Comparison of ENCODE assay signal across 22 cellular contexts in the genomic region with DNA sequence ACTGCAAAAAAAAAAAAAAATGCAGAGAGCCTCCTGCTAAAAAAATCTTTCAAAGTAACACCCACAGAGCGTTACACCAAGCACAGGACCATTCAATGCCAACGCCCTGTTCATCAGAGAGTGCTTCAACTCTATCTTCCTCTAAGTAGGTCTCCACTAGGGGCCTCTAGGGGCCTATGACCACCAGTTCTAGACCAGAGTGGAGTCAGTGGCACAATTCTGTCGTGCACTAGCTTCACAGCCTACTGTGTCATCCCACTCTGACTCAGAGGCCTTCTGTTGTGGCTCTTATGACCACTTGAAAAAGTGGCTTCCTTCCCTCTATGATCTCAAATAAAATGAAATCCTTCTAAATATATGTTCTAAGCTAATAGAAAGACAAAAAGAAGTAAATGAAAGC.
"Had no signal": no experiment of that assay in that cellular context is flagged by ENCODE, and none has a peak within 500 bp of the region (broad histone marks: within the 10 kb centered on the region; RNA-seq: fewer than 3 reads in every experiment).

No MANE protein-coding gene starts in this region.

- H3K27ac ChIP-seq: left lung, thoracic aorta, vagina had no signal

- H3K4me3 ChIP-seq: left lung, smooth muscle cell, thoracic aorta, vagina had no signal

- H3K4me2 ChIP-seq: smooth muscle cell had no signal

- H3K27ac Mint-ChIP-seq: activated CD4-positive, alpha-beta memory T cell treated with anti-CD3 and anti-CD28 coated beads for 36 hours; activated naive CD4-positive, alpha-beta T cell treated with anti-CD3 and anti-CD28 coated beads for 36 hours; brain; natural killer cell; stimulated activated naive B cell treated with anti-CD40 and anti-IgM and Interleukin-4, amounts not matched to agents 10 μg/mL and 1 μg/mL and 100 μg/mL, for 72 hours; T-cell; type B pancreatic cell had no signal

- H3K27me3 Mint-ChIP-seq: type B pancreatic cell had no signal

- DNase-seq: activated CD4-positive, alpha-beta memory T cell treated with anti-CD3 and anti-CD28 coated beads for 36 hours; activated CD4-positive, alpha-beta T cell treated with anti-CD3 and anti-CD28 coated beads for 1 hour; activated naive CD4-positive, alpha-beta T cell treated with anti-CD3 and anti-CD28 coated beads for 36 hours; activated T-cell treated with anti-CD3 and anti-CD28 coated beads, Interleukin-2, amount 50 U/mL, for 1 hour; aorta; dermis blood vessel endothelial cell; effector CD8-positive, alpha-beta T cell; hippocampal formation; kidney glomerular epithelial cell; left lung; natural killer cell; stimulated activated CD4-positive, alpha-beta T cell treated with anti-CD3 and anti-CD28 coated beads, Interleukin-15, amount 100 ng/mL, for 24 hours; stimulated activated naive B cell treated with anti-CD40 and anti-IgM and Interleukin-4, amounts not matched to agents 10 μg/mL and 1 μg/mL and 100 μg/mL, for 72 hours; T-cell had no signal

- H3K9me3 Mint-ChIP-seq: activated CD4-positive, alpha-beta memory T cell treated with anti-CD3 and anti-CD28 coated beads for 36 hours; activated naive CD4-positive, alpha-beta T cell treated with anti-CD3 and anti-CD28 coated beads for 36 hours; brain; natural killer cell; stimulated activated naive B cell treated with anti-CD40 and anti-IgM and Interleukin-4, amounts not matched to agents 10 μg/mL and 1 μg/mL and 100 μg/mL, for 72 hours; T-cell; type B pancreatic cell had no signal

- H3K4me1 ChIP-seq: vagina had no signal

- H3K9me3 ChIP-seq: left lung, thoracic aorta, vagina had no signal

- FAIRE-seq: frontal cortex, TTC549 had no signal

- H3K27me3 ChIP-seq: left lung, vagina had no signal

- H3K36me3 ChIP-seq: left lung, thoracic aorta, vagina had no signal

- H3K4me1 Mint-ChIP-seq: stimulated activated naive B cell treated with anti-CD40 and anti-IgM and Interleukin-4, amounts not matched to agents 10 μg/mL and 1 μg/mL and 100 μg/mL, for 72 hours had no signal

- H3K36me3 Mint-ChIP-seq: activated CD4-positive, alpha-beta memory T cell treated with anti-CD3 and anti-CD28 coated beads for 36 hours; brain; natural killer cell; stimulated activated naive B cell treated with anti-CD40 and anti-IgM and Interleukin-4, amounts not matched to agents 10 μg/mL and 1 μg/mL and 100 μg/mL, for 72 hours; T-cell; type B pancreatic cell had no signal

- H3K4me3 Mint-ChIP-seq: activated CD4-positive, alpha-beta memory T cell treated with anti-CD3 and anti-CD28 coated beads for 36 hours; activated naive CD4-positive, alpha-beta T cell treated with anti-CD3 and anti-CD28 coated beads for 36 hours; brain; natural killer cell; stimulated activated naive B cell treated with anti-CD40 and anti-IgM and Interleukin-4, amounts not matched to agents 10 μg/mL and 1 μg/mL and 100 μg/mL, for 72 hours; T-cell; type B pancreatic cell had no signal

- ATAC-seq: left lung; sciatic nerve; stimulated activated naive B cell treated with anti-CD40 and anti-IgM and Interleukin-4, amounts not matched to agents 10 μg/mL and 1 μg/mL and 100 μg/mL, for 72 hours; T-cell had no signal
